Comparison of ENCODE assay signal across 9 cellular contexts in the genomic region with DNA sequence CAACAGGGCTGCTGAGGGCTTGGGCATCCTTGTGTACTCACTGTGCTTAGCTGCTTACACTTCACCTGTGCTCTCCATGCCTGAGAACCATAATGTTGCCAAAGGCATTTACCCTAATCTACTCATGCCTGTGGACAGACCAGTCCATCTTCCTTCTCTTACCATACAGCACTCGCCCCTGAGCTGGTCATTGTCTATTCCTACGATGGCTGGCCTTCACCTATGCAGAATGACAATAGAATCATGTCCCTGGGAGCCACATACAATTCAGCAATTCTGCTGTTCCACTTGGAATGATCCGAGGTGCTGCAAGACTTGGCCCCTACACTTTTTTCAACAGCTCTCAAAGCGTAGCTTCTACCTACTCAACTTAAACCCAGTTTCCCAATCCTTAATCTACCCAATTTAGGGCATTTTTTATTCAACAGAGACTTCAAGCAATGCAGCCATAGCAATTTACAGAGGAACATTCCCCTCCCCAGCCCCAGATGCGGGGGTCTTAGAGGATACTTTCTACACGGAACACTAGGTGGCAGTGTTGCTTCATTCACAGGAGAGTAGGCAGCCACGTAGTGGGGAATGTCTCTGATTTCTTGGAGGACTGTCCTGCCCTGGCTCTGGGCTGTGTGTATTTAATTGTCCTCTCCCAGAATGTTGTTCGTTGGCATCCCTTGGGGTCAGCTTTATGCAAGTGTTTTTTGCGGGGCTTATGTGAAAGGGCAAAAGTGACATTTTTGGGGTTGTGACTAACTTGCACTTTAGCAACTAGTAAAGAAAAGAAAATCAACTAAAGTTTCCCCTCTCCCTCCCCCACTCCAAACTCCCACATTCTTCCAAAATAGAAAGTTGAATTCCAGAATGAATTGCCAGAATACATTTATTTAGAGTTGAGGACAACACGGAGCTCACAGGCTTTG.
DNase-seq lines count a peak whose midpoint lies in the region; ATAC-seq and TF ChIP-seq lines count a peak whose summit lies in the region.
"Had no signal": no experiment of that assay in that cellular context is flagged by ENCODE, and none has a peak within 500 bp of the region (broad histone marks: within the 10 kb centered on the region; RNA-seq: fewer than 3 reads in every experiment).

No MANE protein-coding gene starts in this region.

- intact Hi-C loops in body of pancreas (cut with DNase I): loop anchor here (10.0 kb wide), 1 partner anchor 285 kb away; no protein-coding TSS in a partner anchor

- H3K4me1 ChIP-seq in body of pancreas: peaks cover 17% of the 10 kb centered on the region

- H3K4me3 ChIP-seq in body of pancreas: no peak overlapping the region

- H3K36me3 ChIP-seq in body of pancreas (replicated peaks in 1 of 2; ENCODE audit: insufficient read depth in 1 of 2, low read depth in 2 of 2): no peaks in the 10 kb centered on the region

- DNase-seq in DMS 273 treated with DMSO at 0.1 percent for 48 hours (lab: John Stamatoyannopoulos, UW) (peak; percentile 44), NCI-H82 (lab: John Stamatoyannopoulos, UW) (peak; percentile 95), body of pancreas (peak; percentile 56 to 68 (median 62)), iPS-NIHi11 (ENCODE audit: low spot score) (peak; percentile 79)
- DNase-seq in stimulated activated naive CD8-positive, alpha-beta T cell treated with anti-CD3 and anti-CD28 coated beads, Interleukin-15, Interleukin-2, amounts not matched to agents 100 U/mL and 50 U/mL, for 24 hours: peak; percentile 19
- DNase-seq in activated CD4-positive, CD25-positive, alpha-beta regulatory T cell treated with anti-CD3 and anti-CD28 coated beads, Interleukin-2, amount 50 U/mL, for 72 hours: no peak
- DNase-seq: activated T-cell treated with anti-CD3 and anti-CD28 coated beads, Interleukin-2, amount 50 U/mL, for 4 hours had no signal

- no peaks in the 10 kb centered on the region for H3K9me3 ChIP-seq in body of pancreas

- WGBS in body of pancreas, 2 donors: 22 to 23% methylated on average over 10 of the region's 10 CpGs

- TF ChIP-seq POLR2A in body of pancreas (IDR thresholded peaks at IDR 0.05): no peak

- TF ChIP-seq CTCF in body of pancreas (IDR thresholded peaks at IDR 0.05): peak; percentile 78 to 94 (median 85)

- H3K27ac ChIP-seq in body of pancreas: no peak overlapping the region

- no peaks in the 10 kb centered on the region for H3K27me3 ChIP-seq in body of pancreas

- ATAC-seq in GM19023 (IDR thresholded peaks at IDR 0.05; ENCODE audit: unreplicated experiment) (peak; percentile 69), HG03457 (IDR thresholded peaks at IDR 0.05; ENCODE audit: unreplicated experiment) (peak; percentile 81), body of pancreas (peak; percentile 83)
- peak; percentile 71 for ATAC-seq in stimulated activated naive CD8-positive, alpha-beta T cell treated with anti-CD3 and anti-CD28 coated beads, Interleukin-15, Interleukin-2, amounts not matched to agents 100 U/mL and 50 U/mL, for 24 hours
